In the genomic region with DNA sequence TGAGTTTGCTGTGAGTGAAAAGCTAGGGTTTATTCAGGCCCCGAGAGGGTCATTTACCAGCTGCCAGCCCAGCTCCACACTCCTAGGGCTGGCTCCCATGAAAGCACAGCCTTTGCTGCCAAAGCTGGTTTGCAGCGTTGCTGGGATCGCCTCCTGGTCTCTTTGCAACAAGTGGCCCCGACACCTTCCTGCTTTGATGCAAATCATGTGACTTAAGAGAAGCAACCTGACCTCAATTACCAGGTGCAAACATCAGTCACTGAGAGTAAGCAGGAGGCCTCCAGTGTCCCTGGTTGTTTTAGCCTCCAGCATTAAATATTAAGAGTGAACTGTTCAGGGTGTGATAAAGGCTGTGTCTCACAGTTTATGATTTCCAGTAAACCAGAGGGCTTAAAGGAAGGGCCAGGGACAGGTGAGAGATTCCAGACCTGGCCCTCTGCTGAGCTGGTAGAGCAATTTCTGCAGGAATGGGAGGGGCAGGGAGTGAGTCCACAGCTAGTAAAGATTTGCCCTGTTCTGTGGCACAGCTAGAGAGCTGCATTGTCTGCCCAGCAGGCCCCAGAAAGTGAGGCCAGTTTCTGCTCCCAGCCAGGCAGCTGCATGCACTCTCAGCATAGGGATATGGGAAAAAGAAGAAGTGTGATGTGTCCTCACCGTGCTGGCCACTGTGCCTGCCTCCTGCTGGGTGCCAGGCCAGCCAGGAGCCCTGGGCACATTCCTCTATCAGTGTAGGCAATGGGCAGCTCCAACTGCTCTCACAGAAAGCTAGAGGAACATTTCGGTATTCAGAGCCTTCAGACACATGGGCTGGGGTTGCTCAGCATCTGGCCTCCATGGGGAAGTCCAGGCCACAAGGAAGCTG, we compare ENCODE assay signal across 1 cellular context.
TF ChIP-seq lines count a peak whose summit lies in the region.

No MANE protein-coding gene starts in this region.

TF ChIP-seq in GM23338, 12 proteins besides CTCF, POLR2A, EP300 and RAD21 (continued from another document):
- TF ChIP-seq, protein P1, sequence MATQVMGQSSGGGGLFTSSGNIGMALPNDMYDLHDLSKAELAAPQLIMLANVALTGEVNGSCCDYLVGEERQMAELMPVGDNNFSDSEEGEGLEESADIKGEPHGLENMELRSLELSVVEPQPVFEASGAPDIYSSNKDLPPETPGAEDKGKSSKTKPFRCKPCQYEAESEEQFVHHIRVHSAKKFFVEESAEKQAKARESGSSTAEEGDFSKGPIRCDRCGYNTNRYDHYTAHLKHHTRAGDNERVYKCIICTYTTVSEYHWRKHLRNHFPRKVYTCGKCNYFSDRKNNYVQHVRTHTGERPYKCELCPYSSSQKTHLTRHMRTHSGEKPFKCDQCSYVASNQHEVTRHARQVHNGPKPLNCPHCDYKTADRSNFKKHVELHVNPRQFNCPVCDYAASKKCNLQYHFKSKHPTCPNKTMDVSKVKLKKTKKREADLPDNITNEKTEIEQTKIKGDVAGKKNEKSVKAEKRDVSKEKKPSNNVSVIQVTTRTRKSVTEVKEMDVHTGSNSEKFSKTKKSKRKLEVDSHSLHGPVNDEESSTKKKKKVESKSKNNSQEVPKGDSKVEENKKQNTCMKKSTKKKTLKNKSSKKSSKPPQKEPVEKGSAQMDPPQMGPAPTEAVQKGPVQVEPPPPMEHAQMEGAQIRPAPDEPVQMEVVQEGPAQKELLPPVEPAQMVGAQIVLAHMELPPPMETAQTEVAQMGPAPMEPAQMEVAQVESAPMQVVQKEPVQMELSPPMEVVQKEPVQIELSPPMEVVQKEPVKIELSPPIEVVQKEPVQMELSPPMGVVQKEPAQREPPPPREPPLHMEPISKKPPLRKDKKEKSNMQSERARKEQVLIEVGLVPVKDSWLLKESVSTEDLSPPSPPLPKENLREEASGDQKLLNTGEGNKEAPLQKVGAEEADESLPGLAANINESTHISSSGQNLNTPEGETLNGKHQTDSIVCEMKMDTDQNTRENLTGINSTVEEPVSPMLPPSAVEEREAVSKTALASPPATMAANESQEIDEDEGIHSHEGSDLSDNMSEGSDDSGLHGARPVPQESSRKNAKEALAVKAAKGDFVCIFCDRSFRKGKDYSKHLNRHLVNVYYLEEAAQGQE (IDR thresholded peaks at IDR 0.05; ENCODE audit: unreplicated experiment) = no peak
- no peak for TF ChIP-seq JUNB (IDR thresholded peaks at IDR 0.05; ENCODE audit: unreplicated experiment)
- TF ChIP-seq POLR2AphosphoS5 (IDR thresholded peaks at IDR 0.05; ENCODE audit: low read depth) = no peak
